13 cellular contexts compared by ENCODE assay signal in the genomic region with DNA sequence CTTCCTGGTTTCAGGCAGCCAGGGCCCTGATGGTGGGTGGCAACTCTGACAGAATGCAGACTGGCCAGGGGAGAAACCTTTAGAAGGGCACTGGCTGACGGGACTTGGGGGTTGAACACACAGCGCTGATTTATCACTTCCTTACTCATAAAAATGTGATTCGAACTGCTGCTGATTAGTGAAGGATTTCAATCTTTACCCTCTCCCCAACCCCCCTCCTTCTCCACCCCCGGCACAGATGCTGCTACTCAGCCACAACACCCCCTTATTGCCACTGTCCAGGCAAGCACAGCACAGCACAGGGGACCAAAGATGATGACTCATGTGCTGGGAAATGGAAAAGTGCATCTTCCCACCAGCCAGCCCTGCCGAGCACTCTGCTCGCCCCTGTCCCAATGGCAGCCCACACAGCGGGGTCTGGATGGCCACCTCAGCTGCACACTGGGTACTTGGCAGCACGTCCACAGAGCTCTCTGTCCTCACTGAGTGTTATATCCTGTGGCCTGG.
A peak's percentile ranks its signal among the peaks of the same experiment; 100 is the strongest.
DNase-seq lines count a peak whose midpoint lies in the region; ATAC-seq and TF ChIP-seq lines count a peak whose summit lies in the region.
"Had no signal": no experiment of that assay in that cellular context is flagged by ENCODE, and none has a peak within 500 bp of the region (broad histone marks: within the 10 kb centered on the region; RNA-seq: fewer than 3 reads in every experiment).

No MANE protein-coding gene starts in this region.

- TF ChIP-seq CTCF in right atrium auricular region (IDR thresholded peaks at IDR 0.05), result no peak

- H3K9me3 ChIP-seq in right atrium auricular region (no peaks in the 10 kb centered on the region), skeletal muscle tissue (ENCODE audit: control insufficient read depth in 3 of 3, low read length in 3 of 3) (no peaks in the 10 kb centered on the region)
- H3K9me3 ChIP-seq: testis had no signal

- H3K27ac ChIP-seq in angular gyrus (ENCODE audit: low read depth, low read length) (peak overlapping the region; percentile 8), right atrium auricular region (peak overlapping the region; percentile 47 to 69), skeletal muscle tissue (ENCODE audit: low read depth, low read length) (peak overlapping the region; percentile 77)
- H3K27ac ChIP-seq: VCaP had no signal

- no peaks in the 10 kb centered on the region for H3K27me3 ChIP-seq in right atrium auricular region
- H3K27me3 ChIP-seq in skeletal muscle tissue (ENCODE audit: control insufficient read depth in 3 of 3, insufficient read depth in 3 of 3, low read length in 3 of 3), result no peaks in the 10 kb centered on the region
- H3K27me3 ChIP-seq: testis had no signal

- H3K9ac ChIP-seq in skeletal muscle tissue (ENCODE audit: low read depth in 1 of 3, low read length in 3 of 3), result peak overlapping the region; percentile 2 to 16 (median 4)

- peak; percentile 82 for DNase-seq in GM04504 (ENCODE audit: low read depth)
- DNase-seq in right atrium auricular region (ENCODE audit: low spot score), result no peak
- no peak for DNase-seq in NCI-H2227 treated with DMSO at 0.1 percent for 48 hours (lab: John Stamatoyannopoulos, UW)
- DNase-seq in D341Med (ENCODE audit: low spot score), result no peak
- no peak for DNase-seq in NCI-H510A treated with DMSO at 0.1 percent for 48 hours (lab: John Stamatoyannopoulos, UW)
- DNase-seq: activated naive CD4-positive, alpha-beta T cell treated with anti-CD3 and anti-CD28 coated beads, Interleukin-2, amount 50 U/mL, for 16 hours; NCI-H1417 treated with DMSO at 0.1 percent for 48 hours; stimulated activated CD4-positive, alpha-beta T cell treated with anti-CD3 and anti-CD28 coated beads, Interleukin-2, amount 100 ng/mL, for 48 hours; testis had no signal

- H3K36me3 ChIP-seq in right atrium auricular region (no peaks in the 10 kb centered on the region), skeletal muscle tissue (ENCODE audit: control insufficient read depth in 3 of 3, insufficient read depth in 3 of 3, low read length in 3 of 3) (peaks cover 3 to 7% (median 4%) of the 10 kb centered on the region in 3 donors)

- H3K4me3 ChIP-seq in right atrium auricular region, result no peak overlapping the region
- H3K4me3 ChIP-seq in skeletal muscle tissue (ENCODE audit: low read length in 3 of 3), result peak overlapping the region in 2 of 3 donors; percentile 35 to 45
- H3K4me3 ChIP-seq: testis had no signal

- no peak for ATAC-seq in GM18873 (IDR thresholded peaks at IDR 0.05; ENCODE audit: low FRiP score, unreplicated experiment)

- H3K4me1 ChIP-seq in right atrium auricular region, result peaks cover 0 to 76% of the 10 kb centered on the region in 2 donors
- peaks cover 58 to 78% (median 76%) of the 10 kb centered on the region in 3 donors for H3K4me1 ChIP-seq in skeletal muscle tissue (ENCODE audit: control insufficient read depth in 3 of 3, insufficient read depth in 3 of 3, low read length in 3 of 3)

Comparison
In these comparisons a context has a peak if more than half of its experiments do, and no peak if none do; other contexts are left out.
1. H3K27ac ChIP-seq: peak in every context shown above with its lines; median percentile 77 in skeletal muscle tissue; 58 in right atrium auricular region; 8 in angular gyrus.
2. H3K4me3 ChIP-seq: peak in skeletal muscle tissue (2 of 3); none in right atrium auricular region (0 of 2).